19 cellular contexts compared by ENCODE assay signal in the genomic region with DNA sequence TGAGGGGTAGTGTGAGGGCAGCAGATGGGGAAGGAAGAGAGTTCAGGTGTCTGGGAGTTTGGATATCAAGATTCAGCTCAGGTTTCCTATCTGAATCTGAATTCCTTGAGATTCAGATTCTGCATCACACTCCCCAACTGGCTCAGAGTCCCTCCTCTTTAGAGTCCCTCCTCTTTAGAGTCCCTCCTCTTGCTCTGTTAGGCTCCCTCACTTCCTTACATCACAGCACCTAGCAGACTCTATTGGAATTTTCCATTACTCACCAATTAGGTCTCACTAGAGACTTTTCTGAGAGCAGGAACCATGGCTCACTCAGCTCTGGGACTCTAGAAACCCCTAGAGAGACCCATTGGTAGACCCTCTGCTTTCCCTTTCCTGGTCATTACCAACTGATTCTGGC.
A peak's percentile ranks its signal among the peaks of the same experiment; 100 is the strongest.
DNase-seq lines count a peak whose midpoint lies in the region; ATAC-seq and TF ChIP-seq lines count a peak whose summit lies in the region.
"Had no signal": no experiment of that assay in that cellular context is flagged by ENCODE, and none has a peak within 500 bp of the region (broad histone marks: within the 10 kb centered on the region; RNA-seq: fewer than 3 reads in every experiment).

No MANE protein-coding gene starts in this region.

- H4K91ac ChIP-seq in neuronal stem cell (ENCODE audit: low read depth, low read length, poor library complexity), result no peak overlapping the region

- H2AFZ ChIP-seq in neuronal stem cell (ENCODE audit: low read length), result no peak overlapping the region

- H3K14ac ChIP-seq in neuronal stem cell (ENCODE audit: low read length), result no peak overlapping the region

- no peak overlapping the region for H3K4ac ChIP-seq in neuronal stem cell (ENCODE audit: low read length)

- H3K27ac Mint-ChIP-seq in osteocyte (ENCODE audit: unreplicated experiment), result no peak overlapping the region
- H3K27ac Mint-ChIP-seq: B cell; dendritic cell treated with granulocyte-macrophage colony-stimulating factor and Interleukin-4, amounts not matched to agents 40 ng/mL and 50 ng/mL, for 4 days; progenitor cell of endocrine pancreas; stimulated activated naive CD8-positive, alpha-beta T cell treated with anti-CD3 and anti-CD28 coated beads, Interleukin-15, Interleukin-2, amounts not matched to agents 100 ng/mL and 50 ng/mL, for 24 hours had no signal

- TF ChIP-seq CTCF in foreskin keratinocyte (conservative IDR thresholded peaks at IDR 0.05) (no peak), osteocyte (IDR thresholded peaks at IDR 0.05) (no peak)

- H3K36me3 Mint-ChIP-seq in osteocyte (ENCODE audit: unreplicated experiment), result no peaks in the 10 kb centered on the region

- DNase-seq in NCI-H226, result peak; percentile 43
- DNase-seq in foreskin keratinocyte, result peak; percentile 13 to 40
- peak; percentile 11 for DNase-seq in osteocyte (ENCODE audit: extremely low spot score, unreplicated experiment)
- no peak for DNase-seq in neuronal stem cell (ENCODE audit: low spot score)
- DNase-seq in stimulated activated naive CD4-positive, alpha-beta T cell (lab: John Stamatoyannopoulos, UW), result no peak
- DNase-seq: activated CD4-positive, alpha-beta T cell treated with anti-CD3 and anti-CD28 coated beads, Interleukin-2, amount 50 U/mL, for 1 hour; activated CD8-positive, alpha-beta memory T cell treated with anti-CD3 and anti-CD28 coated beads, Interleukin-2, amount 50 U/mL, for 48 hours; activated effector memory CD4-positive, alpha-beta T cell treated with anti-CD3 and anti-CD28 coated beads, Interleukin-2, amount 50 U/mL, for 16 hours; midbrain; NCI-H82; SHP77 treated with DMSO at 0.1 percent for 48 hours; stimulated activated CD4-positive, alpha-beta T cell treated with anti-CD3 and anti-CD28 coated beads, Interleukin-2, amount 100 ng/mL, for 24 hours had no signal

- H4K20me1 ChIP-seq in BLaER1 treated with 17β-estradiol and CSF1 and Interleukin-3, amounts not matched to agents 10 nM and 100 nM, result no peaks in the 10 kb centered on the region

- no peak overlapping the region for H3K4me3 Mint-ChIP-seq in osteocyte (ENCODE audit: unreplicated experiment)
- H3K4me3 Mint-ChIP-seq: B cell; dendritic cell treated with granulocyte-macrophage colony-stimulating factor and Interleukin-4, amounts not matched to agents 40 ng/mL and 50 ng/mL, for 4 days; stimulated activated naive CD8-positive, alpha-beta T cell treated with anti-CD3 and anti-CD28 coated beads, Interleukin-15, Interleukin-2, amounts not matched to agents 100 ng/mL and 50 ng/mL, for 24 hours had no signal

- H2BK12ac ChIP-seq in neuronal stem cell (ENCODE audit: low read length), result no peak overlapping the region

- H3K4me1 ChIP-seq in BLaER1 treated with 17β-estradiol and CSF1 and Interleukin-3, amounts not matched to agents 10 nM and 100 nM, result peaks cover 25 to 33% (median 29%) of the 10 kb centered on the region in 10 experiments
- H3K4me1 ChIP-seq in foreskin keratinocyte (no peaks in the 10 kb centered on the region), neuronal stem cell (ENCODE audit: control insufficient read depth in 2 of 2, insufficient read depth in 1 of 2, low read depth in 1 of 2, low read length in 2 of 2) (peaks cover 0 to 3% of the 10 kb centered on the region in 2 donors)
- H3K4me1 ChIP-seq: tibial nerve had no signal

- no peak overlapping the region for H3K23ac ChIP-seq in neuronal stem cell (ENCODE audit: low read depth, low read length, poor library complexity)

- H3K9me3 Mint-ChIP-seq in osteocyte (ENCODE audit: unreplicated experiment), result no peaks in the 10 kb centered on the region

- no peak overlapping the region for H2BK120ac ChIP-seq in neuronal stem cell (ENCODE audit: low read depth, low read length)

- H3K27me3 ChIP-seq in BLaER1 treated with 17β-estradiol and CSF1 and Interleukin-3, amounts not matched to agents 10 nM and 100 nM, result no peaks in the 10 kb centered on the region
- no peaks in the 10 kb centered on the region for H3K27me3 ChIP-seq in foreskin keratinocyte
- no peaks in the 10 kb centered on the region for H3K27me3 ChIP-seq in neuronal stem cell (ENCODE audit: control insufficient read depth in 3 of 3, insufficient read depth in 3 of 3, low read depth in 1 of 3, low read length in 3 of 3)
- H3K27me3 ChIP-seq: tibial nerve had no signal

- H2AK5ac ChIP-seq in neuronal stem cell (ENCODE audit: low read depth, low read length), result no peak overlapping the region

- H3K9me3 ChIP-seq in BLaER1 treated with 17β-estradiol and CSF1 and Interleukin-3, amounts not matched to agents 10 nM and 100 nM (replicated peaks in 1 of 11), result peaks cover 0 to 31% (median 22%) of the 10 kb centered on the region in 11 experiments; a peak in 19 of 22 replicates
- H3K9me3 ChIP-seq in neuronal stem cell (replicated peaks in 1 of 2; ENCODE audit: control insufficient read depth in 2 of 2, insufficient read depth in 1 of 2, low read depth in 1 of 2, low read length in 2 of 2), result no peaks in the 10 kb centered on the region
- H3K9me3 ChIP-seq: tibial nerve had no signal

- peak; percentile 72 for ATAC-seq in foreskin keratinocyte
- no peak for ATAC-seq in GM21367 (IDR thresholded peaks at IDR 0.05; ENCODE audit: unreplicated experiment)

- peaks cover 4 to 70% (median 20%) of the 10 kb centered on the region in 11 experiments; a peak in 14 of 22 replicates for H3K36me3 ChIP-seq in BLaER1 treated with 17β-estradiol and CSF1 and Interleukin-3, amounts not matched to agents 10 nM and 100 nM
- H3K36me3 ChIP-seq in neuronal stem cell (replicated peaks in 1 of 2; ENCODE audit: control insufficient read depth in 2 of 2, insufficient read depth in 2 of 2, low read length in 2 of 2), result peaks cover 0 to 2% of the 10 kb centered on the region in 2 donors

- no peak overlapping the region for H3K18ac ChIP-seq in neuronal stem cell (ENCODE audit: low read length)

- no peaks in the 10 kb centered on the region for H3K4me1 Mint-ChIP-seq in osteocyte (ENCODE audit: unreplicated experiment)

- H2BK15ac ChIP-seq in neuronal stem cell (ENCODE audit: low read length), result no peak overlapping the region

- peak overlapping the region; percentile 6 to 77 (median 56) for H3K4me2 ChIP-seq in BLaER1 treated with 17β-estradiol and CSF1 and Interleukin-3, amounts not matched to agents 10 nM and 100 nM
- no peak overlapping the region for H3K4me2 ChIP-seq in neuronal stem cell (ENCODE audit: insufficient read depth, low read length, poor library complexity, severe bottlenecking)

- no peak overlapping the region for H4K8ac ChIP-seq in neuronal stem cell (ENCODE audit: low read depth, low read length)

- no peaks in the 10 kb centered on the region for H3K79me1 ChIP-seq in neuronal stem cell (ENCODE audit: low read depth, low read length)

- H3K27me3 Mint-ChIP-seq in osteocyte (ENCODE audit: unreplicated experiment), result no peaks in the 10 kb centered on the region
- H3K27me3 Mint-ChIP-seq: B cell; dendritic cell treated with granulocyte-macrophage colony-stimulating factor and Interleukin-4, amounts not matched to agents 40 ng/mL and 50 ng/mL, for 4 days; progenitor cell of endocrine pancreas; stimulated activated naive CD8-positive, alpha-beta T cell treated with anti-CD3 and anti-CD28 coated beads, Interleukin-15, Interleukin-2, amounts not matched to agents 100 ng/mL and 50 ng/mL, for 24 hours had no signal

- no peak overlapping the region for H3K9ac ChIP-seq in BLaER1 treated with 17β-estradiol and CSF1 and Interleukin-3, amounts not matched to agents 10 nM and 100 nM
- no peak overlapping the region for H3K9ac ChIP-seq in neuronal stem cell (ENCODE audit: low read depth, low read length, poor library complexity)

- peak overlapping the region in 3 of 11 experiments; percentile 29 to 35 (median 29); a peak in 4 of 22 replicates for H3K27ac ChIP-seq in BLaER1 treated with 17β-estradiol and CSF1 and Interleukin-3, amounts not matched to agents 10 nM and 100 nM
- H3K27ac ChIP-seq in foreskin keratinocyte, result no peak overlapping the region
- no peak overlapping the region for H3K27ac ChIP-seq in neuronal stem cell (replicated peaks; ENCODE audit: low read length)
- H3K27ac ChIP-seq: tibial nerve had no signal

- no peak overlapping the region for H2BK5ac ChIP-seq in neuronal stem cell (ENCODE audit: low read length)

- no peak overlapping the region for H3K4me3 ChIP-seq in BLaER1 treated with 17β-estradiol and CSF1 and Interleukin-3, amounts not matched to agents 10 nM and 100 nM
- H3K4me3 ChIP-seq in neuronal stem cell (ENCODE audit: low read length in 2 of 2), result no peak overlapping the region
- H3K4me3 ChIP-seq: tibial nerve had no signal

Comparison
In these comparisons a context has a peak if more than half of its experiments do, and no peak if none do; other contexts are left out.
1. DNase-seq: peak in NCI-H226 (single experiment), foreskin keratinocyte (2 of 2) and osteocyte (single experiment); none in neuronal stem cell (single experiment) and stimulated activated naive CD4-positive, alpha-beta T cell (0 of 6).